1 cellular context compared by ENCODE assay signal in genomic region chr10:26931223-26931622, GRCh38.
A peak's percentile ranks its signal among the peaks of the same experiment; 100 is the strongest.
TF ChIP-seq lines count a peak whose summit lies in the region.

No MANE protein-coding gene starts in this region.

TF ChIP-seq in HepG2, 621 proteins besides CTCF, POLR2A, EP300 and RAD21 (continued from another document and continues in another):
- TF ChIP-seq, protein P1, sequence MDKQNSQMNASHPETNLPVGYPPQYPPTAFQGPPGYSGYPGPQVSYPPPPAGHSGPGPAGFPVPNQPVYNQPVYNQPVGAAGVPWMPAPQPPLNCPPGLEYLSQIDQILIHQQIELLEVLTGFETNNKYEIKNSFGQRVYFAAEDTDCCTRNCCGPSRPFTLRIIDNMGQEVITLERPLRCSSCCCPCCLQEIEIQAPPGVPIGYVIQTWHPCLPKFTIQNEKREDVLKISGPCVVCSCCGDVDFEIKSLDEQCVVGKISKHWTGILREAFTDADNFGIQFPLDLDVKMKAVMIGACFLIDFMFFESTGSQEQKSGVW (CRISPR knock-in tag; IDR thresholded peaks at IDR 0.05; ENCODE audit: borderline replicate concordance): no peak
- TF ChIP-seq KDM2A (CRISPR knock-in tag; IDR thresholded peaks at IDR 0.05; ENCODE audit: borderline replicate concordance, low read depth): peak; percentile 45; the same call in 1 of the 2 replicates
- no peak for TF ChIP-seq ZNF34 (CRISPR knock-in tag; IDR thresholded peaks at IDR 0.05; ENCODE audit: borderline replicate concordance)
- TF ChIP-seq NFIB (CRISPR knock-in tag; IDR thresholded peaks at IDR 0.05; ENCODE audit: borderline replicate concordance): no peak
- TF ChIP-seq KDM6A (CRISPR knock-in tag; IDR thresholded peaks at IDR 0.05; ENCODE audit: low read depth): 0 out of 2 replicates have a peak, but pooled peaks have one; percentile 30
- peak; percentile 62; the same call in 1 of the 2 replicates for TF ChIP-seq ETV5 (CRISPR knock-in tag; IDR thresholded peaks at IDR 0.05; ENCODE audit: borderline replicate concordance)
- TF ChIP-seq, protein P2, sequence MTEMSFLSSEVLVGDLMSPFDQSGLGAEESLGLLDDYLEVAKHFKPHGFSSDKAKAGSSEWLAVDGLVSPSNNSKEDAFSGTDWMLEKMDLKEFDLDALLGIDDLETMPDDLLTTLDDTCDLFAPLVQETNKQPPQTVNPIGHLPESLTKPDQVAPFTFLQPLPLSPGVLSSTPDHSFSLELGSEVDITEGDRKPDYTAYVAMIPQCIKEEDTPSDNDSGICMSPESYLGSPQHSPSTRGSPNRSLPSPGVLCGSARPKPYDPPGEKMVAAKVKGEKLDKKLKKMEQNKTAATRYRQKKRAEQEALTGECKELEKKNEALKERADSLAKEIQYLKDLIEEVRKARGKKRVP (CRISPR knock-in tag; IDR thresholded peaks at IDR 0.05): no peak
- peak; percentile 79 for TF ChIP-seq HNF4G (IDR thresholded peaks at IDR 0.05; ENCODE audit: borderline replicate concordance, low read depth, low read length)
- TF ChIP-seq HNF4G (CRISPR knock-in tag; IDR thresholded peaks at IDR 0.05; ENCODE audit: borderline replicate concordance, low read depth): no peak
- no peak for TF ChIP-seq CREB1 (IDR thresholded peaks at IDR 0.05)
- TF ChIP-seq CREB1 (CRISPR knock-in tag; IDR thresholded peaks at IDR 0.05): no peak
- TF ChIP-seq MTA3 (CRISPR knock-in tag; IDR thresholded peaks at IDR 0.05): no peak
- TF ChIP-seq TBP (CRISPR knock-in tag; IDR thresholded peaks at IDR 0.05): no peak
- peak; percentile 71 for TF ChIP-seq GABPB1 (CRISPR knock-in tag; IDR thresholded peaks at IDR 0.05)
- no peak for TF ChIP-seq MIER3 (CRISPR knock-in tag; IDR thresholded peaks at IDR 0.05; ENCODE audit: borderline replicate concordance)
- TF ChIP-seq, protein P3, sequence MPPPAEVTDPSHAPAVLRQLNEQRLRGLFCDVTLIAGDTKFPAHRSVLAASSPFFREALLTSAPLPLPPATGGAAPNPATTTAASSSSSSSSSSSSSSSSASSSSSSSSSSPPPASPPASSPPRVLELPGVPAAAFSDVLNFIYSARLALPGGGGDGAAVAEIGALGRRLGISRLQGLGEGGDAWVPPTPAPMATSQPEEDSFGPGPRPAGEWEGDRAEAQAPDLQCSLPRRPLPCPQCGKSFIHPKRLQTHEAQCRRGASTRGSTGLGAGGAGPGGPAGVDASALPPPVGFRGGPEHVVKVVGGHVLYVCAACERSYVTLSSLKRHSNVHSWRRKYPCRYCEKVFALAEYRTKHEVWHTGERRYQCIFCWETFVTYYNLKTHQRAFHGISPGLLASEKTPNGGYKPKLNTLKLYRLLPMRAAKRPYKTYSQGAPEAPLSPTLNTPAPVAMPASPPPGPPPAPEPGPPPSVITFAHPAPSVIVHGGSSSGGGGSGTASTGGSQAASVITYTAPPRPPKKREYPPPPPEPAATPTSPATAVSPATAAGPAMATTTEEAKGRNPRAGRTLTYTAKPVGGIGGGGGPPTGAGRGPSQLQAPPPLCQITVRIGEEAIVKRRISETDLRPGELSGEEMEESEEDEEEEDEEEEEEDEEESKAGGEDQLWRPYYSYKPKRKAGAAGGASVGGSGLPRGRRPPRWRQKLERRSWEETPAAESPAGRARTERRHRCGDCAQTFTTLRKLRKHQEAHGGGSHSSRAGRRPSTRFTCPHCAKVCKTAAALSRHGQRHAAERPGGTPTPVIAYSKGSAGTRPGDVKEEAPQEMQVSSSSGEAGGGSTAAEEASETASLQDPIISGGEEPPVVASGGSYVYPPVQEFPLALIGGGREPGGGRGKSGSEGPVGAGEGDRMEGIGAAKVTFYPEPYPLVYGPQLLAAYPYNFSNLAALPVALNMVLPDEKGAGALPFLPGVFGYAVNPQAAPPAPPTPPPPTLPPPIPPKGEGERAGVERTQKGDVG (CRISPR knock-in tag; IDR thresholded peaks at IDR 0.05; ENCODE audit: borderline replicate concordance): no peak
- TF ChIP-seq ZSCAN12 (CRISPR knock-in tag; IDR thresholded peaks at IDR 0.05): no peak
- TF ChIP-seq SUZ12 (IDR thresholded peaks at IDR 0.05; ENCODE audit: low read depth, low read length): no peak
- TF ChIP-seq E2F2 (CRISPR knock-in tag; IDR thresholded peaks at IDR 0.05; ENCODE audit: borderline replicate concordance): no peak
- TF ChIP-seq SRSF9 (IDR thresholded peaks at IDR 0.05; ENCODE audit: borderline replicate concordance, insufficient read depth, low read depth, low read length, poor library complexity, severe bottlenecking): no peak
- TF ChIP-seq CREM (IDR thresholded peaks at IDR 0.05): no peak
- no peak for TF ChIP-seq CREM (CRISPR knock-in tag; IDR thresholded peaks at IDR 0.05)
- TF ChIP-seq MZF1 (CRISPR knock-in tag; IDR thresholded peaks at IDR 0.05; ENCODE audit: borderline replicate concordance): no peak
- 0 out of 2 replicates have a peak, but pooled peaks have one; percentile 20 for TF ChIP-seq ELF1 (CRISPR knock-in tag; IDR thresholded peaks at IDR 0.05)
- TF ChIP-seq ZFP82 (CRISPR knock-in tag; IDR thresholded peaks at IDR 0.05; ENCODE audit: borderline replicate concordance): no peak
- peak; percentile 70 for TF ChIP-seq NCOR1 (IDR thresholded peaks at IDR 0.05; ENCODE audit: borderline replicate concordance, low read length)
- TF ChIP-seq ZFX (CRISPR knock-in tag; IDR thresholded peaks at IDR 0.05; ENCODE audit: low read depth): 0 out of 2 replicates have a peak, but pooled peaks have one; percentile 26
- TF ChIP-seq, protein P4, sequence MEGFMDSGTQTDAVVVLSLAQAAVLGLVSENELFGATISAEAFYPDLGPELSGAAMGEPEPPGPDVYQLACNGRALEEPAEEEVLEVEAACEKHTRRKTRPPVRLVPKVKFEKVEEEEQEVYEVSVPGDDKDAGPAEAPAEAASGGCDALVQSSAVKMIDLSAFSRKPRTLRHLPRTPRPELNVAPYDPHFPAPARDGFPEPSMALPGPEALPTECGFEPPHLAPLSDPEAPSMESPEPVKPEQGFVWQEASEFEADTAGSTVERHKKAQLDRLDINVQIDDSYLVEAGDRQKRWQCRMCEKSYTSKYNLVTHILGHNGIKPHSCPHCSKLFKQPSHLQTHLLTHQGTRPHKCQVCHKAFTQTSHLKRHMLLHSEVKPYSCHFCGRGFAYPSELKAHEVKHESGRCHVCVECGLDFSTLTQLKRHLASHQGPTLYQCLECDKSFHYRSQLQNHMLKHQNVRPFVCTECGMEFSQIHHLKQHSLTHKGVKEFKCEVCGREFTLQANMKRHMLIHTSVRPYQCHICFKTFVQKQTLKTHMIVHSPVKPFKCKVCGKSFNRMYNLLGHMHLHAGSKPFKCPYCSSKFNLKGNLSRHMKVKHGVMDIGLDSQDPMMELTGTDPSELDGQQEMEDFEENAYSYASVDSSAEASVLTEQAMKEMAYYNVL (CRISPR knock-in tag; IDR thresholded peaks at IDR 0.05; ENCODE audit: borderline replicate concordance): no peak
- no peak for TF ChIP-seq ZNF282 (IDR thresholded peaks at IDR 0.05; ENCODE audit: partially characterized antibody)
- TF ChIP-seq RXRB (CRISPR knock-in tag; IDR thresholded peaks at IDR 0.05; ENCODE audit: borderline replicate concordance): peak; percentile 37; the same call in 1 of the 2 replicates
- TF ChIP-seq MEIS1 (CRISPR knock-in tag; IDR thresholded peaks at IDR 0.05; ENCODE audit: borderline replicate concordance): no peak
- TF ChIP-seq ZNF629 (CRISPR knock-in tag; conservative IDR thresholded peaks at IDR 0.05): no peak
- TF ChIP-seq ZNF431 (CRISPR knock-in tag; IDR thresholded peaks at IDR 0.05; ENCODE audit: borderline replicate concordance, low read depth): no peak
- TF ChIP-seq SMARCE1 (IDR thresholded peaks at IDR 0.05; ENCODE audit: borderline replicate concordance): no peak
- TF ChIP-seq ZNF549 (CRISPR knock-in tag; IDR thresholded peaks at IDR 0.05): no peak
- no peak for TF ChIP-seq ZNF501 (CRISPR knock-in tag; IDR thresholded peaks at IDR 0.05)
- no peak for TF ChIP-seq KAT8 (CRISPR knock-in tag; IDR thresholded peaks at IDR 0.05)
- TF ChIP-seq TEF (CRISPR knock-in tag; IDR thresholded peaks at IDR 0.05): no peak
- 0 out of 2 replicates have a peak, but pooled peaks have one; percentile 62 for TF ChIP-seq NFKBIZ (CRISPR knock-in tag; IDR thresholded peaks at IDR 0.05)
- 0 out of 2 replicates have a peak, but pooled peaks have one; percentile 43 for TF ChIP-seq ZBTB7B (CRISPR knock-in tag; IDR thresholded peaks at IDR 0.05)
- no peak for TF ChIP-seq MAF1 (CRISPR knock-in tag; IDR thresholded peaks at IDR 0.05; ENCODE audit: borderline replicate concordance)
- TF ChIP-seq ZBTB42 (CRISPR knock-in tag; IDR thresholded peaks at IDR 0.05): no peak
- TF ChIP-seq ZEB1 (IDR thresholded peaks at IDR 0.05; ENCODE audit: insufficient replicate concordance, low read depth): no peak
- TF ChIP-seq, protein P5, sequence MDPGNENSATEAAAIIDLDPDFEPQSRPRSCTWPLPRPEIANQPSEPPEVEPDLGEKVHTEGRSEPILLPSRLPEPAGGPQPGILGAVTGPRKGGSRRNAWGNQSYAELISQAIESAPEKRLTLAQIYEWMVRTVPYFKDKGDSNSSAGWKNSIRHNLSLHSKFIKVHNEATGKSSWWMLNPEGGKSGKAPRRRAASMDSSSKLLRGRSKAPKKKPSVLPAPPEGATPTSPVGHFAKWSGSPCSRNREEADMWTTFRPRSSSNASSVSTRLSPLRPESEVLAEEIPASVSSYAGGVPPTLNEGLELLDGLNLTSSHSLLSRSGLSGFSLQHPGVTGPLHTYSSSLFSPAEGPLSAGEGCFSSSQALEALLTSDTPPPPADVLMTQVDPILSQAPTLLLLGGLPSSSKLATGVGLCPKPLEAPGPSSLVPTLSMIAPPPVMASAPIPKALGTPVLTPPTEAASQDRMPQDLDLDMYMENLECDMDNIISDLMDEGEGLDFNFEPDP (CRISPR knock-in tag; conservative IDR thresholded peaks at IDR 0.05): no peak
- TF ChIP-seq KAT7 (CRISPR knock-in tag; IDR thresholded peaks at IDR 0.05; ENCODE audit: borderline replicate concordance): no peak
- TF ChIP-seq ZNF569 (CRISPR knock-in tag; IDR thresholded peaks at IDR 0.05; ENCODE audit: borderline replicate concordance): no peak
- no peak for TF ChIP-seq HNRNPLL (IDR thresholded peaks at IDR 0.05; ENCODE audit: low read depth, low read length, poor library complexity, severe bottlenecking)
- TF ChIP-seq, protein P6, sequence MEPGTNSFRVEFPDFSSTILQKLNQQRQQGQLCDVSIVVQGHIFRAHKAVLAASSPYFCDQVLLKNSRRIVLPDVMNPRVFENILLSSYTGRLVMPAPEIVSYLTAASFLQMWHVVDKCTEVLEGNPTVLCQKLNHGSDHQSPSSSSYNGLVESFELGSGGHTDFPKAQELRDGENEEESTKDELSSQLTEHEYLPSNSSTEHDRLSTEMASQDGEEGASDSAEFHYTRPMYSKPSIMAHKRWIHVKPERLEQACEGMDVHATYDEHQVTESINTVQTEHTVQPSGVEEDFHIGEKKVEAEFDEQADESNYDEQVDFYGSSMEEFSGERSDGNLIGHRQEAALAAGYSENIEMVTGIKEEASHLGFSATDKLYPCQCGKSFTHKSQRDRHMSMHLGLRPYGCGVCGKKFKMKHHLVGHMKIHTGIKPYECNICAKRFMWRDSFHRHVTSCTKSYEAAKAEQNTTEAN (CRISPR knock-in tag; conservative IDR thresholded peaks at IDR 0.05): no peak
- no peak for TF ChIP-seq ZNF253 (CRISPR knock-in tag; IDR thresholded peaks at IDR 0.05; ENCODE audit: borderline replicate concordance)
- TF ChIP-seq PHF8 (CRISPR knock-in tag; IDR thresholded peaks at IDR 0.05): no peak
- TF ChIP-seq RFXAP (CRISPR knock-in tag; IDR thresholded peaks at IDR 0.05; ENCODE audit: borderline replicate concordance): no peak
- TF ChIP-seq SMAD1 (CRISPR knock-in tag; IDR thresholded peaks at IDR 0.05; ENCODE audit: borderline replicate concordance, low read depth): no peak
- TF ChIP-seq NFIC (IDR thresholded peaks at IDR 0.05; ENCODE audit: low read length): no peak
- TF ChIP-seq SOX5 (CRISPR knock-in tag; IDR thresholded peaks at IDR 0.05; ENCODE audit: borderline replicate concordance): peak; percentile 28; the same call in 1 of the 2 replicates
